ENCODE assay signal across 1 cellular context in genomic region chr17:49694847-49695697, GRCh38.
TF ChIP-seq lines count a peak whose summit lies in the region.

No MANE protein-coding gene starts in this region.

TF ChIP-seq in HepG2, 621 proteins besides CTCF, POLR2A, EP300 and RAD21 (continues in another document):
- TF ChIP-seq ZNF652 (CRISPR knock-in tag; IDR thresholded peaks at IDR 0.05; ENCODE audit: borderline replicate concordance, low read depth) (0 out of 2 replicates have a peak, but pooled peaks have one; percentile 6), HDAC2 (CRISPR knock-in tag; IDR thresholded peaks at IDR 0.05) (peak; percentile 17; the same call in 1 of the 2 replicates), ISX (CRISPR knock-in tag; conservative IDR thresholded peaks at IDR 0.05) (no peak), ZNF235 (CRISPR knock-in tag; IDR thresholded peaks at IDR 0.05; ENCODE audit: borderline replicate concordance) (0 out of 2 replicates have a peak, but pooled peaks have one; percentile 31), SALL1 (CRISPR knock-in tag; IDR thresholded peaks at IDR 0.05) (peak; percentile 52), ELF1 (CRISPR knock-in tag; IDR thresholded peaks at IDR 0.05) (0 out of 2 replicates have a peak, but pooled peaks have one; percentile 7), FOXP1 (IDR thresholded peaks at IDR 0.05) (no peak), FOXP1 (CRISPR knock-in tag; IDR thresholded peaks at IDR 0.05) (peak; percentile 72), NFIC (IDR thresholded peaks at IDR 0.05; ENCODE audit: low read length) (no peak), TEAD3 (CRISPR knock-in tag; optimal IDR thresholded peaks at IDR 0.05; ENCODE audit: borderline replicate concordance) (peak; percentile 39), RAD51 (IDR thresholded peaks at IDR 0.05; ENCODE audit: borderline replicate concordance) (no peak), ZNF501 (CRISPR knock-in tag; IDR thresholded peaks at IDR 0.05) (peak; percentile 63), ZBTB14 (CRISPR knock-in tag; IDR thresholded peaks at IDR 0.05) (no peak), SMC3 (IDR thresholded peaks at IDR 0.05; ENCODE audit: low read length) (peak; percentile 93), ZNF605 (CRISPR knock-in tag; IDR thresholded peaks at IDR 0.05) (peak; percentile 59), MYPOP (CRISPR knock-in tag; IDR thresholded peaks at IDR 0.05) (peak; percentile 50; the same call in 1 of the 2 replicates), NFATC3 (CRISPR knock-in tag; IDR thresholded peaks at IDR 0.05) (0 out of 2 replicates have a peak, but pooled peaks have one; percentile 65), GMEB2 (CRISPR knock-in tag; IDR thresholded peaks at IDR 0.05; ENCODE audit: low read depth) (no peak), EZH2 (conservative IDR thresholded peaks at IDR 0.05; ENCODE audit: low read depth, low read length) (0 out of 2 replicates have a peak, but pooled peaks have one; percentile 37), ZNF350 (CRISPR knock-in tag; IDR thresholded peaks at IDR 0.05; ENCODE audit: borderline replicate concordance, low read depth) (peak; percentile 36; the same call in 1 of the 2 replicates), FOXC1 (CRISPR knock-in tag; IDR thresholded peaks at IDR 0.05; ENCODE audit: borderline replicate concordance) (no peak; the same call in 1 of the 2 replicates), STAG1 (CRISPR knock-in tag; IDR thresholded peaks at IDR 0.05) (peak; percentile 94), GATAD1 (CRISPR knock-in tag; IDR thresholded peaks at IDR 0.05) (0 out of 2 replicates have a peak, but pooled peaks have one; percentile 19), PRDM10 (CRISPR knock-in tag; IDR thresholded peaks at IDR 0.05; ENCODE audit: low read depth) (0 out of 2 replicates have a peak, but pooled peaks have one; percentile 12), ZNF407 (CRISPR knock-in tag; IDR thresholded peaks at IDR 0.05; ENCODE audit: not compliant biosample characterization) (peak; percentile 40), MXD4 (CRISPR knock-in tag; IDR thresholded peaks at IDR 0.05) (0 out of 2 replicates have a peak, but pooled peaks have one; percentile 20), ASH2L (IDR thresholded peaks at IDR 0.05; ENCODE audit: insufficient read length, low read depth, low read length) (peak; percentile 39), KLF12 (CRISPR knock-in tag; IDR thresholded peaks at IDR 0.05; ENCODE audit: borderline replicate concordance) (no peak), ZNF230 (CRISPR knock-in tag; IDR thresholded peaks at IDR 0.05) (no peak), GTF3A (CRISPR knock-in tag; conservative IDR thresholded peaks at IDR 0.05) (0 out of 2 replicates have a peak, but pooled peaks have one; percentile 42)
- TF ChIP-seq, protein P1, sequence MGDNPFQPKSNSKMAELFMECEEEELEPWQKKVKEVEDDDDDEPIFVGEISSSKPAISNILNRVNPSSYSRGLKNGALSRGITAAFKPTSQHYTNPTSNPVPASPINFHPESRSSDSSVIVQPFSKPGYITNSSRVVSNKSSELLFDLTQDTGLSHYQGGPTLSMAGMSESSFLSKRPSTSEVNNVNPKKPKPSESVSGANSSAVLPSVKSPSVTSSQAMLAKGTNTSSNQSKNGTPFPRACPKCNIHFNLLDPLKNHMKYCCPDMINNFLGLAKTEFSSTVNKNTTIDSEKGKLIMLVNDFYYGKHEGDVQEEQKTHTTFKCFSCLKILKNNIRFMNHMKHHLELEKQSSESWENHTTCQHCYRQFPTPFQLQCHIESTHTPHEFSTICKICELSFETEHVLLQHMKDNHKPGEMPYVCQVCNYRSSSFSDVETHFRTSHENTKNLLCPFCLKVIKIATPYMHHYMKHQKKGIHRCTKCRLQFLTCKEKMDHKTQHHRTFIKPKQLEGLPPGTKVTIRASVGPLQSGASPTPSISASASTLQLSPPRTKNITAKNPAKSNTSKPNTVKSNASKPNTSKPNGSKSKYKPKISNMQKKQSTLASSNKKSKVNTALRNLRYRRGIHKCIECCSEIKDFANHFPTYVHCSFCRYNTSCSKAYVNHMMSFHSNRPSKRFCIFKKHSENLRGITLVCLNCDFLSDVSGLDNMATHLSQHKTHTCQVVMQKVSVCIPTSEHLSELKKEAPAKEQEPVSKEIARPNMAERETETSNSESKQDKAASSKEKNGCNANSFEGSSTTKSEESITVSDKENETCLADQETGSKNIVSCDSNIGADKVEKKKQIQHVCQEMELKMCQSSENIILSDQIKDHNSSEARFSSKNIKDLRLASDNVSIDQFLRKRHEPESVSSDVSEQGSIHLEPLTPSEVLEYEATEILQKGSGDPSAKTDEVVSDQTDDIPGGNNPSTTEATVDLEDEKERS (CRISPR knock-in tag; IDR thresholded peaks at IDR 0.05): no peak
- TF ChIP-seq, protein P2, sequence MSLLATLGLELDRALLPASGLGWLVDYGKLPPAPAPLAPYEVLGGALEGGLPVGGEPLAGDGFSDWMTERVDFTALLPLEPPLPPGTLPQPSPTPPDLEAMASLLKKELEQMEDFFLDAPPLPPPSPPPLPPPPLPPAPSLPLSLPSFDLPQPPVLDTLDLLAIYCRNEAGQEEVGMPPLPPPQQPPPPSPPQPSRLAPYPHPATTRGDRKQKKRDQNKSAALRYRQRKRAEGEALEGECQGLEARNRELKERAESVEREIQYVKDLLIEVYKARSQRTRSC (CRISPR knock-in tag; IDR thresholded peaks at IDR 0.05; ENCODE audit: low read depth): 0 out of 2 replicates have a peak, but pooled peaks have one; percentile 55
- TF ChIP-seq, protein P3, sequence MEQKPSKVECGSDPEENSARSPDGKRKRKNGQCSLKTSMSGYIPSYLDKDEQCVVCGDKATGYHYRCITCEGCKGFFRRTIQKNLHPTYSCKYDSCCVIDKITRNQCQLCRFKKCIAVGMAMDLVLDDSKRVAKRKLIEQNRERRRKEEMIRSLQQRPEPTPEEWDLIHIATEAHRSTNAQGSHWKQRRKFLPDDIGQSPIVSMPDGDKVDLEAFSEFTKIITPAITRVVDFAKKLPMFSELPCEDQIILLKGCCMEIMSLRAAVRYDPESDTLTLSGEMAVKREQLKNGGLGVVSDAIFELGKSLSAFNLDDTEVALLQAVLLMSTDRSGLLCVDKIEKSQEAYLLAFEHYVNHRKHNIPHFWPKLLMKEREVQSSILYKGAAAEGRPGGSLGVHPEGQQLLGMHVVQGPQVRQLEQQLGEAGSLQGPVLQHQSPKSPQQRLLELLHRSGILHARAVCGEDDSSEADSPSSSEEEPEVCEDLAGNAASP (CRISPR knock-in tag; IDR thresholded peaks at IDR 0.05; ENCODE audit: borderline replicate concordance): 0 out of 2 replicates have a peak, but pooled peaks have one; percentile 18
- TF ChIP-seq, protein P4, sequence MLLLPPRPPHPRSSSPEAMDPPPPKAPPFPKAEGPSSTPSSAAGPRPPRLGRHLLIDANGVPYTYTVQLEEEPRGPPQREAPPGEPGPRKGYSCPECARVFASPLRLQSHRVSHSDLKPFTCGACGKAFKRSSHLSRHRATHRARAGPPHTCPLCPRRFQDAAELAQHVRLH (CRISPR knock-in tag; IDR thresholded peaks at IDR 0.05; ENCODE audit: borderline replicate concordance, low read depth): 0 out of 2 replicates have a peak, but pooled peaks have one; percentile 40
